26 cellular contexts compared by ENCODE assay signal in the genomic region with DNA sequence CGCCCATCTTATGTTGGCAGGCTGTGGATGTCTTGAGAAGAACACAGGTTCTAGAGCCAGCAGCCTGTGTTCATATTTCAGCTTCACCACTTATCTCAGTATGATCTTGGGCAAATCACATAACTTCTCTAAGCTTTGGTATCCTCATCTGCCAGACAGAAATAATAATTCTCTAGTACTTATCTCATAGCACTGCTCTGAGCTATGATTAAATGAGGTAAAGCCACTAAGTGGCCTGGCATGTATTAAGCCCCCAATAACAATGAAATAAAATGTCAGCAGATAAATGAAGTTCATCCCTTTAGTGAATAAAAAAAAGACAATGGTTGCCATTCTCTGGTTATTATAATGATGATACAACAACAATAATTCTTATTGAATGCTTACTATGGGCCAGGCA.
"Had no signal": no experiment of that assay in that cellular context is flagged by ENCODE, and none has a peak within 500 bp of the region (broad histone marks: within the 10 kb centered on the region; RNA-seq: fewer than 3 reads in every experiment).

No MANE protein-coding gene starts in this region.

- H2AFZ ChIP-seq: hepatocyte had no signal

- DNase-seq: colonic mucosa; cortex of kidney; dermis blood vessel endothelial cell; dorsolateral prefrontal cortex; effector CD8-positive, alpha-beta T cell; effector memory CD4-positive, alpha-beta T cell; effector memory CD8-positive, alpha-beta T cell; endodermal cell; erythroblast; esophagus squamous epithelium; foreskin fibroblast; foreskin keratinocyte; foreskin melanocyte; gastrocnemius medialis; glutamatergic neuron; head of caudate nucleus; heart left ventricle; heart right ventricle; hippocampal formation had no signal

- H3K79me2 ChIP-seq: hepatocyte had no signal

- H3K9me3 Mint-ChIP-seq: effector memory CD8-positive, alpha-beta T cell had no signal

- ATAC-seq: effector memory CD8-positive, alpha-beta T cell; esophagus mucosa; foreskin keratinocyte; gastrocnemius medialis; gastroesophageal sphincter; heart left ventricle; heart right ventricle had no signal

- H3K27ac ChIP-seq: colonic mucosa, coronary artery, dorsolateral prefrontal cortex, epithelial cell of prostate, esophagus muscularis mucosa, esophagus squamous epithelium, foreskin keratinocyte, gastrocnemius medialis, gastroesophageal sphincter, heart left ventricle, heart right ventricle, hepatocyte had no signal

- H3K9me3 ChIP-seq: colonic mucosa, esophagus muscularis mucosa, esophagus squamous epithelium, gastrocnemius medialis, gastroesophageal sphincter, heart left ventricle, heart right ventricle had no signal

- H3K4me2 ChIP-seq: hepatocyte had no signal

- H3K27ac Mint-ChIP-seq: dendritic cell treated with granulocyte-macrophage colony-stimulating factor and Interleukin-4, amounts not matched to agents 40 ng/mL and 50 ng/mL, for 4 days; effector memory CD8-positive, alpha-beta T cell; endodermal cell had no signal

- H3K36me3 ChIP-seq: colonic mucosa, esophagus muscularis mucosa, esophagus squamous epithelium, gastrocnemius medialis, gastroesophageal sphincter, heart left ventricle, heart right ventricle had no signal

- H3K4me1 ChIP-seq: colonic mucosa, esophagus squamous epithelium, foreskin keratinocyte, gastrocnemius medialis had no signal

- H3K27me3 ChIP-seq: colonic mucosa, esophagus muscularis mucosa, esophagus squamous epithelium, foreskin keratinocyte, gastrocnemius medialis, gastroesophageal sphincter, heart left ventricle, heart right ventricle, hepatocyte had no signal

- H3K4me3 ChIP-seq: colonic mucosa, coronary artery, dorsolateral prefrontal cortex, esophagus muscularis mucosa, esophagus squamous epithelium, gastrocnemius medialis, gastroesophageal sphincter, heart left ventricle, heart right ventricle, hepatocyte had no signal

- H3K4me3 Mint-ChIP-seq: dendritic cell treated with granulocyte-macrophage colony-stimulating factor and Interleukin-4, amounts not matched to agents 40 ng/mL and 50 ng/mL, for 4 days; effector memory CD8-positive, alpha-beta T cell; endodermal cell had no signal
